In the genomic region with DNA sequence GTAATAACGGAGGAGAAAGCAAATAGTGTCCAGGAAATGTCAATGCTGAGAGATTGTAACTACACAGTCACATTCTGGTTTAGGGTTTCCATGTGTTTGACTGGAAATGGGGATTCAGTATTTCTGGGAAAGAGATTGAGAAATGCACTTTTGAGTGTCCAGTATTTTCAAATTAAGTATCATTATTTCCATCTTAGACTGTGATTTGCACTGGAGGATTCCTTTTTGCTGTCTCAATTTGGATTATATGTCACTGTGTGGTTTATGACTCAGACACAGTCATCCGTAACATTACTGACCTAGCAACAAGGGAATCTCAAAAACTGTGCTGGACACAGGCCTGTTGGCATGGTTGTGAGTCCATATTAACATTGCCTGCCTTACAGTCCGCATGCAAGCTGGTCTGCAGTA, we compare ENCODE assay signal across 13 cellular contexts.
DNase-seq lines count a peak whose midpoint lies in the region; ATAC-seq, FAIRE-seq and TF ChIP-seq lines count a peak whose summit lies in the region.
"Had no signal": no experiment of that assay in that cellular context is flagged by ENCODE, and none has a peak within 500 bp of the region (broad histone marks: within the 10 kb centered on the region; RNA-seq: fewer than 3 reads in every experiment).

No MANE protein-coding gene starts in this region.

- peaks cover 0 to 3% (median 0%) of the 10 kb centered on the region in 5 donors for H3K4me1 ChIP-seq in subcutaneous abdominal adipose tissue (ENCODE audit: control insufficient read depth in 5 of 5, insufficient read depth in 5 of 5, low read length in 5 of 5)
- no peaks in the 10 kb centered on the region for H3K4me1 ChIP-seq in CD8-positive, alpha-beta memory T cell (ENCODE audit: insufficient read depth, low read length)
- H3K4me1 ChIP-seq: suprapubic skin had no signal

- peaks cover 6 to 23% (median 14%) of the 10 kb centered on the region in 5 donors for H3K9me3 Mint-ChIP-seq in CD8-positive, alpha-beta memory T cell
- H3K9me3 Mint-ChIP-seq: dendritic cell treated with granulocyte-macrophage colony-stimulating factor and Interleukin-4, amounts not matched to agents 40 ng/mL and 50 ng/mL, for 4 days had no signal

- H3K36me3 ChIP-seq in subcutaneous abdominal adipose tissue (ENCODE audit: control insufficient read depth in 5 of 5, insufficient read depth in 5 of 5, low read length in 5 of 5), result no peaks in the 10 kb centered on the region
- H3K36me3 ChIP-seq in CD8-positive, alpha-beta memory T cell (ENCODE audit: insufficient read depth, low read length), result no peaks in the 10 kb centered on the region
- H3K36me3 ChIP-seq: suprapubic skin had no signal

- no peak overlapping the region for H3K4me3 Mint-ChIP-seq in CD8-positive, alpha-beta memory T cell
- H3K4me3 Mint-ChIP-seq: dendritic cell treated with granulocyte-macrophage colony-stimulating factor and Interleukin-4, amounts not matched to agents 40 ng/mL and 50 ng/mL, for 4 days had no signal

- H3K9me3 ChIP-seq in subcutaneous abdominal adipose tissue (ENCODE audit: control insufficient read depth in 5 of 5, low read length in 5 of 5), result peaks cover 0 to 3% (median 0%) of the 10 kb centered on the region in 5 donors
- H3K9me3 ChIP-seq in CD8-positive, alpha-beta memory T cell (ENCODE audit: low read length), result no peaks in the 10 kb centered on the region
- H3K9me3 ChIP-seq: suprapubic skin had no signal

- peak overlapping the region; percentile 32 for H3K27ac ChIP-seq in subcutaneous abdominal adipose tissue (ENCODE audit: low read depth, low read length)
- no peak overlapping the region for H3K27ac ChIP-seq in CD8-positive, alpha-beta memory T cell (ENCODE audit: low read depth, low read length)
- H3K27ac ChIP-seq: 22Rv1, suprapubic skin had no signal

- DNase-seq in NCI-H2196 (lab: John Stamatoyannopoulos, UW; ENCODE audit: unreplicated experiment) (peak; percentile 21), NCI-H2196 treated with DMSO at 0.1 percent for 48 hours (lab: John Stamatoyannopoulos, UW; ENCODE audit: unreplicated experiment) (no peak), glomerular visceral epithelial cell (ENCODE audit: extremely low spot score) (peak; percentile 92), frontal cortex (ENCODE audit: low spot score in 2 of 2) (no peak), NK-92 (lab: John Stamatoyannopoulos, UW; ENCODE audit: unreplicated experiment) (no peak)
- no peak for DNase-seq in CD8-positive, alpha-beta memory T cell
- DNase-seq: NCI-H1694 treated with DMSO at 0.1 percent for 48 hours had no signal

- no peaks in the 10 kb centered on the region for H3K27me3 Mint-ChIP-seq in CD8-positive, alpha-beta memory T cell
- H3K27me3 Mint-ChIP-seq: dendritic cell treated with granulocyte-macrophage colony-stimulating factor and Interleukin-4, amounts not matched to agents 40 ng/mL and 50 ng/mL, for 4 days had no signal

- peak; percentile 99 for ATAC-seq in SK-N-SH treated with all-trans-retinoic acid at 6 μM for 48 hours
- ATAC-seq: left lobe of liver had no signal

- CTCF ChIA-PET in CD8-positive, alpha-beta memory T cell (lab: Charles Lee), result no interaction called here

- H3K9ac ChIP-seq in subcutaneous abdominal adipose tissue (ENCODE audit: low read length in 5 of 5), result no peak overlapping the region

- H3K4me1 Mint-ChIP-seq in CD8-positive, alpha-beta memory T cell, result no peaks in the 10 kb centered on the region

- no peak for FAIRE-seq in frontal cortex (lab: Jason Lieb, UNC)

- no peak overlapping the region for H3K27ac Mint-ChIP-seq in CD8-positive, alpha-beta memory T cell
- H3K27ac Mint-ChIP-seq: dendritic cell treated with granulocyte-macrophage colony-stimulating factor and Interleukin-4, amounts not matched to agents 40 ng/mL and 50 ng/mL, for 4 days had no signal

- POLR2A ChIA-PET in CD8-positive, alpha-beta memory T cell (lab: Charles Lee), result no interaction called here

- peaks cover 0 to 2% (median 0%) of the 10 kb centered on the region in 3 donors for H3K36me3 Mint-ChIP-seq in CD8-positive, alpha-beta memory T cell

- no peak overlapping the region for H3K4me3 ChIP-seq in subcutaneous abdominal adipose tissue (ENCODE audit: low read depth in 1 of 5, low read length in 5 of 5)
- no peak overlapping the region for H3K4me3 ChIP-seq in CD8-positive, alpha-beta memory T cell (ENCODE audit: low read length)
- H3K4me3 ChIP-seq: suprapubic skin had no signal

- H3K27me3 ChIP-seq in subcutaneous abdominal adipose tissue (ENCODE audit: control insufficient read depth in 5 of 5, insufficient read depth in 4 of 5, low read length in 5 of 5), result no peaks in the 10 kb centered on the region
- no peaks in the 10 kb centered on the region for H3K27me3 ChIP-seq in CD8-positive, alpha-beta memory T cell (ENCODE audit: insufficient read depth, low read length, poor library complexity, severe bottlenecking)
- H3K27me3 ChIP-seq: suprapubic skin had no signal

TF ChIP-seq in SK-N-SH treated with all-trans-retinoic acid at 6 μM for 48 hours, 23 proteins besides CTCF, POLR2A, EP300 and RAD21 (continues in another document):
- TF ChIP-seq ZFP3 (CRISPR knock-in tag; IDR thresholded peaks at IDR 0.05) (no peak), TCF4 (CRISPR knock-in tag; IDR thresholded peaks at IDR 0.05; ENCODE audit: borderline replicate concordance) (no peak), SNAI2 (CRISPR knock-in tag; IDR thresholded peaks at IDR 0.05) (no peak), TOX (CRISPR knock-in tag; IDR thresholded peaks at IDR 0.05; ENCODE audit: borderline replicate concordance) (no peak; the same call in 1 of the 2 replicates), ARNTL (CRISPR knock-in tag; IDR thresholded peaks at IDR 0.05; ENCODE audit: borderline replicate concordance, low read depth) (no peak)
- TF ChIP-seq, protein P1, sequence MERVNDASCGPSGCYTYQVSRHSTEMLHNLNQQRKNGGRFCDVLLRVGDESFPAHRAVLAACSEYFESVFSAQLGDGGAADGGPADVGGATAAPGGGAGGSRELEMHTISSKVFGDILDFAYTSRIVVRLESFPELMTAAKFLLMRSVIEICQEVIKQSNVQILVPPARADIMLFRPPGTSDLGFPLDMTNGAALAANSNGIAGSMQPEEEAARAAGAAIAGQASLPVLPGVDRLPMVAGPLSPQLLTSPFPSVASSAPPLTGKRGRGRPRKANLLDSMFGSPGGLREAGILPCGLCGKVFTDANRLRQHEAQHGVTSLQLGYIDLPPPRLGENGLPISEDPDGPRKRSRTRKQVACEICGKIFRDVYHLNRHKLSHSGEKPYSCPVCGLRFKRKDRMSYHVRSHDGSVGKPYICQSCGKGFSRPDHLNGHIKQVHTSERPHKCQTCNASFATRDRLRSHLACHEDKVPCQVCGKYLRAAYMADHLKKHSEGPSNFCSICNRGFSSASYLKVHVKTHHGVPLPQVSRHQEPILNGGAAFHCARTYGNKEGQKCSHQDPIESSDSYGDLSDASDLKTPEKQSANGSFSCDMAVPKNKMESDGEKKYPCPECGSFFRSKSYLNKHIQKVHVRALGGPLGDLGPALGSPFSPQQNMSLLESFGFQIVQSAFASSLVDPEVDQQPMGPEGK (CRISPR knock-in tag; IDR thresholded peaks at IDR 0.05; ENCODE audit: borderline replicate concordance), result 0 out of 2 replicates have a peak, but pooled peaks have one; percentile 37
- TF ChIP-seq, protein P2, sequence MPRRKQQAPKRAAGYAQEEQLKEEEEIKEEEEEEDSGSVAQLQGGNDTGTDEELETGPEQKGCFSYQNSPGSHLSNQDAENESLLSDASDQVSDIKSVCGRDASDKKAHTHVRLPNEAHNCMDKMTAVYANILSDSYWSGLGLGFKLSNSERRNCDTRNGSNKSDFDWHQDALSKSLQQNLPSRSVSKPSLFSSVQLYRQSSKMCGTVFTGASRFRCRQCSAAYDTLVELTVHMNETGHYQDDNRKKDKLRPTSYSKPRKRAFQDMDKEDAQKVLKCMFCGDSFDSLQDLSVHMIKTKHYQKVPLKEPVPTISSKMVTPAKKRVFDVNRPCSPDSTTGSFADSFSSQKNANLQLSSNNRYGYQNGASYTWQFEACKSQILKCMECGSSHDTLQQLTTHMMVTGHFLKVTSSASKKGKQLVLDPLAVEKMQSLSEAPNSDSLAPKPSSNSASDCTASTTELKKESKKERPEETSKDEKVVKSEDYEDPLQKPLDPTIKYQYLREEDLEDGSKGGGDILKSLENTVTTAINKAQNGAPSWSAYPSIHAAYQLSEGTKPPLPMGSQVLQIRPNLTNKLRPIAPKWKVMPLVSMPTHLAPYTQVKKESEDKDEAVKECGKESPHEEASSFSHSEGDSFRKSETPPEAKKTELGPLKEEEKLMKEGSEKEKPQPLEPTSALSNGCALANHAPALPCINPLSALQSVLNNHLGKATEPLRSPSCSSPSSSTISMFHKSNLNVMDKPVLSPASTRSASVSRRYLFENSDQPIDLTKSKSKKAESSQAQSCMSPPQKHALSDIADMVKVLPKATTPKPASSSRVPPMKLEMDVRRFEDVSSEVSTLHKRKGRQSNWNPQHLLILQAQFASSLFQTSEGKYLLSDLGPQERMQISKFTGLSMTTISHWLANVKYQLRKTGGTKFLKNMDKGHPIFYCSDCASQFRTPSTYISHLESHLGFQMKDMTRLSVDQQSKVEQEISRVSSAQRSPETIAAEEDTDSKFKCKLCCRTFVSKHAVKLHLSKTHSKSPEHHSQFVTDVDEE (CRISPR knock-in tag; IDR thresholded peaks at IDR 0.05), result no peak
- TF ChIP-seq, protein P3, sequence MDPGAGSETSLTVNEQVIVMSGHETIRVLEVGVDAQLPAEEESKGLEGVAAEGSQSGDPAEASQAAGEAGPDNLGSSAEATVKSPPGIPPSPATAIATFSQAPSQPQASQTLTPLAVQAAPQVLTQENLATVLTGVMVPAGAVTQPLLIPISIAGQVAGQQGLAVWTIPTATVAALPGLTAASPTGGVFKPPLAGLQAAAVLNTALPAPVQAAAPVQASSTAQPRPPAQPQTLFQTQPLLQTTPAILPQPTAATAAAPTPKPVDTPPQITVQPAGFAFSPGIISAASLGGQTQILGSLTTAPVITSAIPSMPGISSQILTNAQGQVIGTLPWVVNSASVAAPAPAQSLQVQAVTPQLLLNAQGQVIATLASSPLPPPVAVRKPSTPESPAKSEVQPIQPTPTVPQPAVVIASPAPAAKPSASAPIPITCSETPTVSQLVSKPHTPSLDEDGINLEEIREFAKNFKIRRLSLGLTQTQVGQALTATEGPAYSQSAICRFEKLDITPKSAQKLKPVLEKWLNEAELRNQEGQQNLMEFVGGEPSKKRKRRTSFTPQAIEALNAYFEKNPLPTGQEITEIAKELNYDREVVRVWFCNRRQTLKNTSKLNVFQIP (CRISPR knock-in tag; IDR thresholded peaks at IDR 0.05; ENCODE audit: borderline replicate concordance, low read depth), result no peak

Comparison
In these comparisons a context has a peak if more than half of its experiments do, and no peak if none do; other contexts are left out.
1. DNase-seq: peak in NCI-H2196 (single experiment) and glomerular visceral epithelial cell (single experiment); none in NCI-H2196 treated with DMSO at 0.1 percent for 48 hours (single experiment), frontal cortex (0 of 2), NK-92 (single experiment) and CD8-positive, alpha-beta memory T cell (0 of 5).